Comparison of ENCODE assay signal across 2 cellular contexts in the genomic region with DNA sequence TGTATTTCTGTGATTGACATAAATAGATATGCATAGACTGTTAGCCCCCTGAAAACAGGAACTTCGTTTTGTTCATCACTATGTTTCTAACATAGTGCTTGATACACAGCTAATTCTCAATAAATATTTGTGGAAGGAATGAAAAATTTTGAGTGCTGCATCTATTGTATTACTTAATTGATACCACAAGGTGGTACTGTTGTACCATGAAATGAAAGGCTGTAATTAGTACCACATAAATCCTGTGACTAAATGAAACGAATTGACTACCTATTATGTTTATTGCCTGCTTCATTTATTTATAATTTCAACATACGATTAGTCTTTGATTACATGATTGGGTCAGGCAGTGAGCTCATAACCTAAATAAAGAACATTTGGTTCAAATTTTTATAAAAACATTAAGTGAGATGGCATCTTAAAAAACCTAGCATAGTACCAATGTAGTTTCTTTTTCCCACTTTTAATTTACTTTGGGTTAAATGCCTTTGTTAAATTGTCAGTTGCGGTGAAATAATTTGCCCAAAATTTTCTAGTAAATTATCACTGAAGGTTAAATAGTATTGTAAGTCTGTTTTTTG.
TF ChIP-seq lines count a peak whose summit lies in the region.

No MANE protein-coding gene starts in this region.

TF ChIP-seq in HEK293, 187 proteins besides CTCF, POLR2A, EP300 and RAD21 (continues in another document):
- no peak for TF ChIP-seq KLF17 (tag by site-specific recombination; IDR thresholded peaks at IDR 0.05)
- no peak for TF ChIP-seq ZNF791 (tag by site-specific recombination; IDR thresholded peaks at IDR 0.05)
- TF ChIP-seq SP7 (tag by site-specific recombination; IDR thresholded peaks at IDR 0.05): peak; percentile 89
- TF ChIP-seq ZNF501 (tag by site-specific recombination; IDR thresholded peaks at IDR 0.05): peak; percentile 25; the same call in 1 of the 2 replicates
- TF ChIP-seq, protein P1, sequence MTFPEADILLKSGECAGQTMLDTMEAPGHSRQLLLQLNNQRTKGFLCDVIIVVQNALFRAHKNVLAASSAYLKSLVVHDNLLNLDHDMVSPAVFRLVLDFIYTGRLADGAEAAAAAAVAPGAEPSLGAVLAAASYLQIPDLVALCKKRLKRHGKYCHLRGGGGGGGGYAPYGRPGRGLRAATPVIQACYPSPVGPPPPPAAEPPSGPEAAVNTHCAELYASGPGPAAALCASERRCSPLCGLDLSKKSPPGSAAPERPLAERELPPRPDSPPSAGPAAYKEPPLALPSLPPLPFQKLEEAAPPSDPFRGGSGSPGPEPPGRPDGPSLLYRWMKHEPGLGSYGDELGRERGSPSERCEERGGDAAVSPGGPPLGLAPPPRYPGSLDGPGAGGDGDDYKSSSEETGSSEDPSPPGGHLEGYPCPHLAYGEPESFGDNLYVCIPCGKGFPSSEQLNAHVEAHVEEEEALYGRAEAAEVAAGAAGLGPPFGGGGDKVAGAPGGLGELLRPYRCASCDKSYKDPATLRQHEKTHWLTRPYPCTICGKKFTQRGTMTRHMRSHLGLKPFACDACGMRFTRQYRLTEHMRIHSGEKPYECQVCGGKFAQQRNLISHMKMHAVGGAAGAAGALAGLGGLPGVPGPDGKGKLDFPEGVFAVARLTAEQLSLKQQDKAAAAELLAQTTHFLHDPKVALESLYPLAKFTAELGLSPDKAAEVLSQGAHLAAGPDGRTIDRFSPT (tag by site-specific recombination; IDR thresholded peaks at IDR 0.05): no peak
- no peak for TF ChIP-seq ZNF530 (tag by site-specific recombination; IDR thresholded peaks at IDR 0.05; ENCODE audit: low read depth)
- no peak for TF ChIP-seq MEIS1 (CRISPR knock-in tag; IDR thresholded peaks at IDR 0.05; ENCODE audit: borderline replicate concordance)
- TF ChIP-seq, protein P2, sequence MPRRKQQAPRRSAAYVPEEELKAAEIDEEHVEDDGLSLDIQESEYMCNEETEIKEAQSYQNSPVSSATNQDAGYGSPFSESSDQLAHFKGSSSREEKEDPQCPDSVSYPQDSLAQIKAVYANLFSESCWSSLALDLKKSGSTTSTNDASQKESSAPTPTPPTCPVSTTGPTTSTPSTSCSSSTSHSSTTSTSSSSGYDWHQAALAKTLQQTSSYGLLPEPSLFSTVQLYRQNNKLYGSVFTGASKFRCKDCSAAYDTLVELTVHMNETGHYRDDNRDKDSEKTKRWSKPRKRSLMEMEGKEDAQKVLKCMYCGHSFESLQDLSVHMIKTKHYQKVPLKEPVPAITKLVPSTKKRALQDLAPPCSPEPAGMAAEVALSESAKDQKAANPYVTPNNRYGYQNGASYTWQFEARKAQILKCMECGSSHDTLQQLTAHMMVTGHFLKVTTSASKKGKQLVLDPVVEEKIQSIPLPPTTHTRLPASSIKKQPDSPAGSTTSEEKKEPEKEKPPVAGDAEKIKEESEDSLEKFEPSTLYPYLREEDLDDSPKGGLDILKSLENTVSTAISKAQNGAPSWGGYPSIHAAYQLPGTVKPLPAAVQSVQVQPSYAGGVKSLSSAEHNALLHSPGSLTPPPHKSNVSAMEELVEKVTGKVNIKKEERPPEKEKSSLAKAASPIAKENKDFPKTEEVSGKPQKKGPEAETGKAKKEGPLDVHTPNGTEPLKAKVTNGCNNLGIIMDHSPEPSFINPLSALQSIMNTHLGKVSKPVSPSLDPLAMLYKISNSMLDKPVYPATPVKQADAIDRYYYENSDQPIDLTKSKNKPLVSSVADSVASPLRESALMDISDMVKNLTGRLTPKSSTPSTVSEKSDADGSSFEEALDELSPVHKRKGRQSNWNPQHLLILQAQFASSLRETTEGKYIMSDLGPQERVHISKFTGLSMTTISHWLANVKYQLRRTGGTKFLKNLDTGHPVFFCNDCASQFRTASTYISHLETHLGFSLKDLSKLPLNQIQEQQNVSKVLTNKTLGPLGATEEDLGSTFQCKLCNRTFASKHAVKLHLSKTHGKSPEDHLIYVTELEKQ (tag by site-specific recombination; IDR thresholded peaks at IDR 0.05; ENCODE audit: borderline replicate concordance): no peak
- TF ChIP-seq, protein P3, sequence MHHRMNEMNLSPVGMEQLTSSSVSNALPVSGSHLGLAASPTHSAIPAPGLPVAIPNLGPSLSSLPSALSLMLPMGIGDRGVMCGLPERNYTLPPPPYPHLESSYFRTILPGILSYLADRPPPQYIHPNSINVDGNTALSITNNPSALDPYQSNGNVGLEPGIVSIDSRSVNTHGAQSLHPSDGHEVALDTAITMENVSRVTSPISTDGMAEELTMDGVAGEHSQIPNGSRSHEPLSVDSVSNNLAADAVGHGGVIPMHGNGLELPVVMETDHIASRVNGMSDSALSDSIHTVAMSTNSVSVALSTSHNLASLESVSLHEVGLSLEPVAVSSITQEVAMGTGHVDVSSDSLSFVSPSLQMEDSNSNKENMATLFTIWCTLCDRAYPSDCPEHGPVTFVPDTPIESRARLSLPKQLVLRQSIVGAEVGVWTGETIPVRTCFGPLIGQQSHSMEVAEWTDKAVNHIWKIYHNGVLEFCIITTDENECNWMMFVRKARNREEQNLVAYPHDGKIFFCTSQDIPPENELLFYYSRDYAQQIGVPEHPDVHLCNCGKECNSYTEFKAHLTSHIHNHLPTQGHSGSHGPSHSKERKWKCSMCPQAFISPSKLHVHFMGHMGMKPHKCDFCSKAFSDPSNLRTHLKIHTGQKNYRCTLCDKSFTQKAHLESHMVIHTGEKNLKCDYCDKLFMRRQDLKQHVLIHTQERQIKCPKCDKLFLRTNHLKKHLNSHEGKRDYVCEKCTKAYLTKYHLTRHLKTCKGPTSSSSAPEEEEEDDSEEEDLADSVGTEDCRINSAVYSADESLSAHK (tag by site-specific recombination; IDR thresholded peaks at IDR 0.05): no peak
- peak; percentile 43; the same call in 1 of the 2 replicates for TF ChIP-seq ZEB2 (tag by site-specific recombination; IDR thresholded peaks at IDR 0.05)
- peak; percentile 27; the same call in 1 of the 2 replicates for TF ChIP-seq ZNF335 (tag by site-specific recombination; conservative IDR thresholded peaks at IDR 0.05)
- peak; percentile 44 for TF ChIP-seq PRDM6 (tag by site-specific recombination; IDR thresholded peaks at IDR 0.05)
- no peak for TF ChIP-seq GLI2 (tag by site-specific recombination; IDR thresholded peaks at IDR 0.05; ENCODE audit: borderline replicate concordance, low read depth)

TF ChIP-seq in HepG2, 621 proteins besides CTCF, POLR2A, EP300 and RAD21 (continued from another document):
- TF ChIP-seq MIXL1 (CRISPR knock-in tag; IDR thresholded peaks at IDR 0.05): peak; percentile 97
- TF ChIP-seq TP53 (CRISPR knock-in tag; conservative IDR thresholded peaks at IDR 0.05): no peak
- no peak for TF ChIP-seq SP5 (CRISPR knock-in tag; IDR thresholded peaks at IDR 0.05; ENCODE audit: borderline replicate concordance, low read depth)
- peak; percentile 84 for TF ChIP-seq STAG1 (CRISPR knock-in tag; IDR thresholded peaks at IDR 0.05)
- TF ChIP-seq POLR2AphosphoS2 (IDR thresholded peaks at IDR 0.05; ENCODE audit: low read depth, low read length): no peak
- TF ChIP-seq CEBPG (CRISPR knock-in tag; IDR thresholded peaks at IDR 0.05): peak; percentile 11; the same call in 1 of the 2 replicates
- TF ChIP-seq ZNF646 (CRISPR knock-in tag; IDR thresholded peaks at IDR 0.05): no peak
- TF ChIP-seq NONO (IDR thresholded peaks at IDR 0.05): no peak
- TF ChIP-seq NONO (CRISPR knock-in tag; conservative IDR thresholded peaks at IDR 0.05): no peak
- TF ChIP-seq, protein P4, sequence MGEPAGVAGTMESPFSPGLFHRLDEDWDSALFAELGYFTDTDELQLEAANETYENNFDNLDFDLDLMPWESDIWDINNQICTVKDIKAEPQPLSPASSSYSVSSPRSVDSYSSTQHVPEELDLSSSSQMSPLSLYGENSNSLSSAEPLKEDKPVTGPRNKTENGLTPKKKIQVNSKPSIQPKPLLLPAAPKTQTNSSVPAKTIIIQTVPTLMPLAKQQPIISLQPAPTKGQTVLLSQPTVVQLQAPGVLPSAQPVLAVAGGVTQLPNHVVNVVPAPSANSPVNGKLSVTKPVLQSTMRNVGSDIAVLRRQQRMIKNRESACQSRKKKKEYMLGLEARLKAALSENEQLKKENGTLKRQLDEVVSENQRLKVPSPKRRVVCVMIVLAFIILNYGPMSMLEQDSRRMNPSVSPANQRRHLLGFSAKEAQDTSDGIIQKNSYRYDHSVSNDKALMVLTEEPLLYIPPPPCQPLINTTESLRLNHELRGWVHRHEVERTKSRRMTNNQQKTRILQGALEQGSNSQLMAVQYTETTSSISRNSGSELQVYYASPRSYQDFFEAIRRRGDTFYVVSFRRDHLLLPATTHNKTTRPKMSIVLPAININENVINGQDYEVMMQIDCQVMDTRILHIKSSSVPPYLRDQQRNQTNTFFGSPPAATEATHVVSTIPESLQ (CRISPR knock-in tag; conservative IDR thresholded peaks at IDR 0.05): no peak
- no peak for TF ChIP-seq ZNF746 (CRISPR knock-in tag; IDR thresholded peaks at IDR 0.05)
- TF ChIP-seq ZNF816 (CRISPR knock-in tag; IDR thresholded peaks at IDR 0.05; ENCODE audit: borderline replicate concordance): no peak
- TF ChIP-seq ZNF563 (CRISPR knock-in tag; IDR thresholded peaks at IDR 0.05): no peak
- no peak for TF ChIP-seq NFIC (IDR thresholded peaks at IDR 0.05; ENCODE audit: low read length)
- TF ChIP-seq TCF7 (IDR thresholded peaks at IDR 0.05; ENCODE audit: low read depth): no peak
- no peak for TF ChIP-seq ZNF850 (CRISPR knock-in tag; conservative IDR thresholded peaks at IDR 0.05)
- no peak for TF ChIP-seq ZNF383 (CRISPR knock-in tag; IDR thresholded peaks at IDR 0.05; ENCODE audit: borderline replicate concordance)
- TF ChIP-seq ZNF280D (CRISPR knock-in tag; IDR thresholded peaks at IDR 0.05): no peak
- TF ChIP-seq ZFP82 (CRISPR knock-in tag; IDR thresholded peaks at IDR 0.05; ENCODE audit: borderline replicate concordance): no peak
- TF ChIP-seq ZNF225 (CRISPR knock-in tag; IDR thresholded peaks at IDR 0.05): no peak
- no peak for TF ChIP-seq PITX1 (CRISPR knock-in tag; IDR thresholded peaks at IDR 0.05)
- peak; percentile 98 for TF ChIP-seq ARID3A (IDR thresholded peaks at IDR 0.05; ENCODE audit: low read depth, low read length)
- TF ChIP-seq ZFX (CRISPR knock-in tag; IDR thresholded peaks at IDR 0.05; ENCODE audit: low read depth): no peak
- no peak for TF ChIP-seq FOXK1 (CRISPR knock-in tag; IDR thresholded peaks at IDR 0.05; ENCODE audit: borderline replicate concordance, low read depth)
